14 cellular contexts compared by ENCODE assay signal in genomic region chr1:210246447-210246846, GRCh38. TPM values are rescaled to one million over a fixed set of nuclear protein-coding genes. Genes with fewer than 3 reads are reported as not detected.
DNase-seq lines count a peak whose midpoint lies in the region; ATAC-seq, FAIRE-seq and TF ChIP-seq lines count a peak whose summit lies in the region.
"Had no signal": no experiment of that assay in that cellular context is flagged by ENCODE, and none has a peak within 500 bp of the region (broad histone marks: within the 10 kb centered on the region; RNA-seq: fewer than 3 reads in every experiment).

No MANE protein-coding gene starts in this region.

- no peaks in the 10 kb centered on the region for H3K79me2 ChIP-seq in endothelial cell of umbilical vein (ENCODE audit: control insufficient read depth, insufficient read depth, low read length)

- dilution Hi-C loops in endothelial cell of umbilical vein (cut with MboI; ENCODE audit: extremely low pct_ligation_motif_present, low sequenced_read_pairs), result no loop called here

- H3K4me1 Mint-ChIP-seq in natural killer cell, result peaks cover 8 to 9% of the 10 kb centered on the region in 2 donors

- H3K9me1 ChIP-seq in endothelial cell of umbilical vein (replicated peaks; ENCODE audit: control insufficient read depth, extremely low read depth, insufficient read depth, low read length), result no peaks in the 10 kb centered on the region

- peak; percentile 69 for DNase-seq in ELR (ENCODE audit: low read depth)
- DNase-seq in endothelial cell of umbilical vein (ENCODE audit: low read depth, low spot score), result peak; percentile 42
- no peak for DNase-seq in RPMI8226
- DNase-seq in natural killer cell, result no peak
- DNase-seq in T1000 (lab: John Stamatoyannopoulos, UW), result no peak
- DNase-seq: activated CD4-positive, alpha-beta T cell treated with anti-CD3 and anti-CD28 coated beads, Interleukin-2, amount 50 U/mL, for 1 hour; dorsolateral prefrontal cortex; NCI-H82; spleen had no signal

- no peak overlapping the region for H3K4me2 ChIP-seq in endothelial cell of umbilical vein (ENCODE audit: insufficient read depth, low read length)
- H3K4me2 ChIP-seq: GM23338 had no signal

- no peak for FAIRE-seq in endothelial cell of umbilical vein (lab: Jason Lieb, UNC)
- FAIRE-seq: GM18507 had no signal

- no peak overlapping the region for H2AFZ ChIP-seq in endothelial cell of umbilical vein (ENCODE audit: low read depth, low read length)
- H2AFZ ChIP-seq: GM23338 had no signal

- no peaks in the 10 kb centered on the region for H3K36me3 ChIP-seq in endothelial cell of umbilical vein (ENCODE audit: control insufficient read depth in 2 of 2, extremely low read depth in 1 of 2, insufficient read depth in 2 of 2, low read length in 2 of 2)
- H3K36me3 ChIP-seq: spleen had no signal

- ATAC-seq in GM21390 (IDR thresholded peaks at IDR 0.05; ENCODE audit: unreplicated experiment) (peak; percentile 61), HG03521 (IDR thresholded peaks at IDR 0.05; ENCODE audit: unreplicated experiment) (peak; percentile 42), natural killer cell (no peak)
- ATAC-seq: GM23338 had no signal

- no peak overlapping the region for H3K27ac ChIP-seq in endothelial cell of umbilical vein (ENCODE audit: insufficient read depth, low read depth, low read length)
- H3K27ac ChIP-seq: dorsolateral prefrontal cortex, spleen had no signal

- H3K9me3 ChIP-seq in endothelial cell of umbilical vein (replicated peaks; ENCODE audit: control insufficient read depth, insufficient read depth, low read length), result no peaks in the 10 kb centered on the region
- H3K9me3 ChIP-seq: spleen had no signal

- CTCF ChIA-PET in endothelial cell of umbilical vein (lab: Charles Lee), result interaction anchor here (0.8 to 1.1 kb wide), 4 partner anchors 9 to 70 kb away, joined by 3 to 5 read pairs (median 3); no protein-coding TSS in a partner anchor

- no peaks in the 10 kb centered on the region for H3K27me3 ChIP-seq in endothelial cell of umbilical vein (ENCODE audit: control insufficient read depth in 2 of 2, insufficient read depth in 2 of 2, low read length in 2 of 2)
- H3K27me3 ChIP-seq: dorsolateral prefrontal cortex had no signal

- TF ChIP-seq CTCF in endothelial cell of umbilical vein (IDR thresholded peaks at IDR 0.05; ENCODE audit: extremely low read depth in 1 of 2, insufficient read depth in 1 of 2, low read depth in 1 of 2, low read length in 2 of 2) (no peak), natural killer cell (IDR thresholded peaks at IDR 0.05) (no peak)

- no peak overlapping the region for H3K9ac ChIP-seq in endothelial cell of umbilical vein (replicated peaks; ENCODE audit: extremely low read depth, insufficient read depth, low read length)

- no peak overlapping the region for H3K4me3 ChIP-seq in endothelial cell of umbilical vein (replicated peaks in 1 of 3; ENCODE audit: insufficient read depth in 1 of 3, low read depth in 1 of 3, low read length in 3 of 3)
- H3K4me3 ChIP-seq: dorsolateral prefrontal cortex, GM23338, spleen had no signal

- no peaks in the 10 kb centered on the region for H3K9me3 Mint-ChIP-seq in natural killer cell
- H3K9me3 Mint-ChIP-seq: activated naive CD4-positive, alpha-beta T cell treated with anti-CD3 and anti-CD28 coated beads, Interleukin-2, amount 50 U/mL, for 72 hours; GM23338 had no signal

- POLR2A ChIA-PET in endothelial cell of umbilical vein (lab: Charles Lee), result no interaction called here

- H4K20me1 ChIP-seq in endothelial cell of umbilical vein (replicated peaks; ENCODE audit: control insufficient read depth, extremely low read depth, insufficient read depth, low read length), result no peaks in the 10 kb centered on the region

- peaks cover 17% of the 10 kb centered on the region for H3K4me1 ChIP-seq in endothelial cell of umbilical vein (ENCODE audit: control insufficient read depth, extremely low read depth, insufficient read depth, low read length)

- no peak overlapping the region for H3K4me3 Mint-ChIP-seq in natural killer cell
- H3K4me3 Mint-ChIP-seq: GM23338 had no signal

- intact Hi-C loops in endothelial cell of umbilical vein (cut with micrococcal nuclease) (no loop called here), natural killer cell (cut with micrococcal nuclease) (no loop called here)

- peaks cover 30 to 57% of the 10 kb centered on the region in 2 donors for H3K27me3 Mint-ChIP-seq in natural killer cell (ENCODE audit: low read depth in 2 of 2)

- H3K36me3 Mint-ChIP-seq in natural killer cell, result no peaks in the 10 kb centered on the region

- no peak for TF ChIP-seq POLR2A in endothelial cell of umbilical vein (IDR thresholded peaks at IDR 0.05; ENCODE audit: low read depth, low read length)

- H3K27ac Mint-ChIP-seq in natural killer cell, result no peak overlapping the region
- H3K27ac Mint-ChIP-seq: activated naive CD4-positive, alpha-beta T cell treated with anti-CD3 and anti-CD28 coated beads, Interleukin-2, amount 50 U/mL, for 72 hours; GM23338 had no signal

- no TSS peak for BruUV-seq in endothelial cell of umbilical vein (replicated peaks; lab: Mats Ljungman, UMichigan)

TF ChIP-seq in endothelial cell of umbilical vein, 7 proteins besides CTCF, POLR2A, EP300 and RAD21:
- TF ChIP-seq EZH2 (IDR thresholded peaks at IDR 0.05; ENCODE audit: borderline replicate concordance, low read depth, low read length, severe bottlenecking), result no peak
- no peak for TF ChIP-seq FOS (IDR thresholded peaks at IDR 0.05; ENCODE audit: borderline replicate concordance, insufficient read depth, low read length)
- no peak for TF ChIP-seq GATA2 (IDR thresholded peaks at IDR 0.05; ENCODE audit: insufficient read depth, insufficient read length, low read depth, low read length)
- TF ChIP-seq JUN (IDR thresholded peaks at IDR 0.05; ENCODE audit: borderline replicate concordance, insufficient read depth, insufficient read length, low read depth), result no peak
- TF ChIP-seq MAX (IDR thresholded peaks at IDR 0.05; ENCODE audit: insufficient read depth, insufficient read length), result no peak

RNA-seq across cellular contexts. Expression of gene SERTAD4, which starts 13.9 kb away (rescaled TPM):
- total RNA-seq in endothelial cell of umbilical vein (11.3 and 11.9 TPM in 2 replicates), natural killer cell (not detected)
- polyA plus RNA-seq in endothelial cell of umbilical vein, result 3.5 and 4.0 TPM in 2 replicates
- polyA plus RNA-seq in endothelial cell of umbilical vein (2011; cell fraction: cytosol; rRNA removed), result 6.1 and 6.5 TPM in 2 replicates
- polyA plus RNA-seq in endothelial cell of umbilical vein (2011; cell fraction: nucleus; rRNA removed), result 9.8 and 12.5 TPM in 2 replicates
- polyA plus RNA-seq in endothelial cell of umbilical vein (2012), result 1.7 and 2.3 TPM in 2 replicates
- polyA minus RNA-seq in endothelial cell of umbilical vein, result 4.6 and 8.0 TPM in 2 replicates
- not detected for polyA minus RNA-seq in endothelial cell of umbilical vein (2011; cell fraction: cytosol; rRNA and poly(A)+ RNA removed)
- 5.9 and 8.8 TPM in 2 replicates for polyA minus RNA-seq in endothelial cell of umbilical vein (2011; cell fraction: nucleus; rRNA and poly(A)+ RNA removed)
- total RNA-seq: activated naive CD4-positive, alpha-beta T cell treated with anti-CD3 and anti-CD28 coated beads, Interleukin-2, amount 50 U/mL, for 72 hours had no signal

Comparison
In these comparisons a context has a peak if more than half of its experiments do, and no peak if none do; other contexts are left out.
1. DNase-seq: peak in ELR (single experiment) and endothelial cell of umbilical vein (single experiment); none in RPMI8226 (single experiment), natural killer cell (single experiment) and T1000 (single experiment).
2. ATAC-seq: peak in GM21390 (single experiment) and HG03521 (single experiment); none in natural killer cell (0 of 3).
3. RNA of gene SERTAD4, which starts 13.9 kb away (total RNA-seq): 11.3 to 11.9 TPM in endothelial cell of umbilical vein; not detected in natural killer cell; every median in the first group is over 10 times any median in the second.